ENCODE assay signal across 23 cellular contexts in the genomic region with DNA sequence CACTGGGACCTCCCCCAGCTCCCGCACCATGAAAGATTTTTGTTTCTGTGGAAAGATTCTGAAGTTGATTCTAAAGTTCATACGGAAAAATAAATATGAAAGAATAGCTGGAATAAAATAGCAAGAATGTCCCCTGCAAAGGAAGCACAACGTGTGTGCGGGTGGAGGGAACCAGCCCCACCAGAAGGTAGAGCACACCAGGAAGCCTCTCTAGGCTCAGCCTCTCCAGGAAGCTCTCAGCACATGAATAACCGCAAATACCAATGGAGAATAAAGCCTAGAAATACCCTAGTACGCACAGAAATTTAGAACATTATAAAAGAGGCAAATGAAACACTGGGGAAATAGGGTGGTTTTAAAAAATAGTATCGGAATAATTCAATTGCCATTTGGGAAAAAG. TPM values are rescaled to one million over a fixed set of nuclear protein-coding genes. Genes with fewer than 3 reads are reported as not detected.
DNase-seq lines count a peak whose midpoint lies in the region; ATAC-seq and TF ChIP-seq lines count a peak whose summit lies in the region.
"Had no signal": no experiment of that assay in that cellular context is flagged by ENCODE, and none has a peak within 500 bp of the region (broad histone marks: within the 10 kb centered on the region; RNA-seq: fewer than 3 reads in every experiment).

No MANE protein-coding gene starts in this region.

- no peaks in the 10 kb centered on the region for H3K23me2 ChIP-seq in H9 (ENCODE audit: insufficient read length, low read depth, low read length, poor library complexity, severe bottlenecking)

- no peak overlapping the region for H3T11ph ChIP-seq in H9 (ENCODE audit: low read length)

- H2BK20ac ChIP-seq in H9 (ENCODE audit: low read depth, low read length, poor library complexity, severe bottlenecking), result no peak overlapping the region

- H3K4me1 ChIP-seq in DND-41 (ENCODE audit: insufficient read depth, low read length), result peaks cover 20% of the 10 kb centered on the region
- no peaks in the 10 kb centered on the region; the same call in 1 of the 2 replicates for H3K4me1 ChIP-seq in H9 (ENCODE audit: insufficient read depth, low read length)
- H3K4me1 ChIP-seq in hepatocyte (ENCODE audit: insufficient read depth), result no peaks in the 10 kb centered on the region
- H3K4me1 ChIP-seq: BLaER1, Caco-2 had no signal

- H3K9me3 ChIP-seq in DND-41 (ENCODE audit: insufficient read depth, low read length, severe bottlenecking) (no peaks in the 10 kb centered on the region), H9 (ENCODE audit: control insufficient read depth, low read depth, low read length) (no peaks in the 10 kb centered on the region), hepatocyte (ENCODE audit: low read depth) (no peaks in the 10 kb centered on the region)
- H3K9me3 ChIP-seq: BLaER1, Caco-2, SJSA1 had no signal

- H2BK15ac ChIP-seq in H9 (ENCODE audit: low read depth, low read length), result no peak overlapping the region

- H4K20me1 ChIP-seq in DND-41 (ENCODE audit: insufficient read depth, low read length) (no peaks in the 10 kb centered on the region), H9 (ENCODE audit: control insufficient read depth, insufficient read depth, insufficient read length) (no peaks in the 10 kb centered on the region), hepatocyte (ENCODE audit: insufficient read depth, poor library complexity, severe bottlenecking) (no peaks in the 10 kb centered on the region)
- H4K20me1 ChIP-seq: BLaER1 had no signal

- H3K9ac ChIP-seq in DND-41 (ENCODE audit: low read depth, low read length), result no peak overlapping the region
- no peak overlapping the region for H3K9ac ChIP-seq in H9 (ENCODE audit: extremely low read depth, insufficient read length, low read length)
- H3K9ac ChIP-seq: BLaER1 had no signal

- no peak overlapping the region for H2BK12ac ChIP-seq in H9 (ENCODE audit: insufficient read length, low read depth, low read length)

- no peaks in the 10 kb centered on the region for H3K79me2 ChIP-seq in DND-41 (ENCODE audit: insufficient read depth, low read length)
- H3K79me2 ChIP-seq in H9 (ENCODE audit: insufficient read depth, low read length), result no peaks in the 10 kb centered on the region
- H3K79me2 ChIP-seq in hepatocyte, result no peaks in the 10 kb centered on the region

- POLR2A ChIA-PET in WTC11 (lab: Charles Lee), result interaction anchor here (0.8 kb wide), 1 partner anchor 478 kb away, joined by 3 read pairs; no protein-coding TSS in a partner anchor

- H3K36me3 Mint-ChIP-seq in H9 (ENCODE audit: insufficient read depth in 1 of 3, low read depth in 3 of 3) (peaks cover 0 to 9% (median 1%) of the 10 kb centered on the region in 3 experiments; a peak in 3 of 7 replicates), WTC11 (no peaks in the 10 kb centered on the region)

- H3K4me2 ChIP-seq in DND-41 (ENCODE audit: insufficient read depth, low read length) (0 out of 2 replicates have a peak overlapping the region, but pooled peaks have one; percentile 12), H9 (ENCODE audit: insufficient read depth, insufficient read length, low read length) (no peak overlapping the region), hepatocyte (no peak overlapping the region)
- H3K4me2 ChIP-seq: BLaER1 had no signal

- H3K27me3 ChIP-seq in DND-41 (ENCODE audit: insufficient read depth, low read length, poor library complexity), result no peaks in the 10 kb centered on the region
- H3K27me3 ChIP-seq in H9 (ENCODE audit: insufficient read depth, low read length), result no peaks in the 10 kb centered on the region
- H3K27me3 ChIP-seq in hepatocyte, result peaks cover 26% of the 10 kb centered on the region
- H3K27me3 ChIP-seq: BLaER1, SJSA1 had no signal

- H2AK5ac ChIP-seq in H9 (ENCODE audit: insufficient read length, low read length), result no peak overlapping the region

- H3K14ac ChIP-seq in H9 (ENCODE audit: insufficient read depth, low read length), result no peak overlapping the region

- H4K5ac ChIP-seq in H9 (ENCODE audit: insufficient read length, low read depth, low read length), result no peak overlapping the region

- no peaks in the 10 kb centered on the region for H3K36me3 ChIP-seq in DND-41 (ENCODE audit: insufficient read depth, low read length)
- H3K36me3 ChIP-seq in hepatocyte (replicated peaks; ENCODE audit: insufficient read depth, low read depth), result no peaks in the 10 kb centered on the region
- H3K36me3 ChIP-seq: BLaER1, SJSA1 had no signal

- ATAC-seq in DND-41 (ENCODE audit: insufficient read depth, low read depth) (peak; percentile 92), WTC11 (peak; percentile 86), HG03469 (IDR thresholded peaks at IDR 0.05; ENCODE audit: unreplicated experiment) (no peak)

- no peak overlapping the region for H2AFZ ChIP-seq in DND-41 (ENCODE audit: low read depth, low read length)
- no peak overlapping the region for H2AFZ ChIP-seq in H9 (ENCODE audit: low read length)
- H2AFZ ChIP-seq in hepatocyte, result no peak overlapping the region

- H3K27ac Mint-ChIP-seq in H9 (peak overlapping the region in 2 of 3 experiments; percentile 49 to 72; a peak in 3 of 7 replicates), WTC11 (0 out of 2 replicates have a peak overlapping the region, but pooled peaks have one; percentile 78)
- H3K27ac Mint-ChIP-seq: CD4-positive, alpha-beta T cell; IgD-negative memory B cell had no signal

- H3K27me3 Mint-ChIP-seq in H9 (ENCODE audit: low read depth) (peaks cover 5% of the 10 kb centered on the region; the same call in 1 of the 2 replicates), WTC11 (ENCODE audit: low read depth) (peaks cover 4% of the 10 kb centered on the region; the same call in 1 of the 2 replicates)
- H3K27me3 Mint-ChIP-seq: CD4-positive, alpha-beta T cell; IgD-negative memory B cell had no signal

- no peak overlapping the region for H3K56ac ChIP-seq in H9 (ENCODE audit: insufficient read length, low read depth, low read length)

- no peaks in the 10 kb centered on the region for H3K9me2 ChIP-seq in hepatocyte (replicated peaks; ENCODE audit: insufficient read depth)

- no peak overlapping the region for H3K18ac ChIP-seq in H9 (ENCODE audit: insufficient read length, low read depth, low read length)

- CTCF ChIA-PET in WTC11 (lab: Charles Lee), result interaction anchor here (1.0 kb wide), 1 partner anchor 9 kb away, joined by 3 read pairs; no protein-coding TSS in a partner anchor

- WGBS in H9 (ENCODE audit: extremely low coverage, insufficient read length, low lambda C conversion rate), result no CpG with 5 or more reads among the region's 7 CpGs
- WGBS in hepatocyte (ENCODE audit: low lambda C conversion rate, missing lambda C conversion rate), result 46% methylated on average over 7 of the region's 7 CpGs

- H2BK5ac ChIP-seq in H9 (ENCODE audit: insufficient read length, low read length), result no peak overlapping the region

- H4K91ac ChIP-seq in H9 (ENCODE audit: insufficient read length, low read depth, low read length), result no peak overlapping the region

- H3K4me3 ChIP-seq in DND-41 (ENCODE audit: low read depth in 1 of 2, low read length in 2 of 2) (no peak overlapping the region), hepatocyte (no peak overlapping the region)
- H3K4me3 ChIP-seq: BLaER1, SJSA1 had no signal

- DNase-seq in DND-41 (peak; percentile 27), H9 (no peak), WTC11 (ENCODE audit: low spot score) (no peak), iPS-NIHi7 (ENCODE audit: extremely low spot score) (peak; percentile 47), hepatocyte (ENCODE audit: low spot score) (no peak), nucleus accumbens (lab: John Stamatoyannopoulos, UW) (no peak)
- DNase-seq: ACHN; Caco-2; CD4-positive, alpha-beta T cell; GDM1; GOT3; NCI-H1417; NCI-H187; NCI-H446; NCI-H526; OCI-M1 had no signal

- H4K8ac ChIP-seq in H9 (replicated peaks; ENCODE audit: insufficient read length, low read depth, low read length), result no peak overlapping the region

- TF ChIP-seq CTCF in DND-41 (IDR thresholded peaks at IDR 0.05; ENCODE audit: borderline replicate concordance, extremely low read depth, low read length, poor library complexity, severe bottlenecking), result no peak
- TF ChIP-seq CTCF in H9 (conservative IDR thresholded peaks at IDR 0.05), result no peak
- TF ChIP-seq CTCF in WTC11 (IDR thresholded peaks at IDR 0.05), result no peak
- TF ChIP-seq CTCF in hepatocyte (IDR thresholded peaks at IDR 0.05; ENCODE audit: poor library complexity), result no peak

- no peaks in the 10 kb centered on the region for H3K79me1 ChIP-seq in H9 (ENCODE audit: insufficient read depth, low read depth, low read length, poor library complexity, severe bottlenecking)

- H3K4me3 Mint-ChIP-seq in H9, result peak overlapping the region; percentile 18 to 34; a peak in 3 of 5 replicates
- H3K4me3 Mint-ChIP-seq in WTC11, result peak overlapping the region; percentile 31; the same call in 1 of the 2 replicates
- H3K4me3 Mint-ChIP-seq: CD4-positive, alpha-beta T cell; IgD-negative memory B cell had no signal

- no peak overlapping the region for H2BK120ac ChIP-seq in H9 (ENCODE audit: low read depth, low read length, poor library complexity, severe bottlenecking)

- H3K4me1 Mint-ChIP-seq in H9 (peaks cover 26 to 29% of the 10 kb centered on the region in 2 experiments), WTC11 (peaks cover 28% of the 10 kb centered on the region)

- no peak overlapping the region for H3K23ac ChIP-seq in H9 (ENCODE audit: insufficient read length, low read depth, low read length)

- H3K27ac ChIP-seq in DND-41 (ENCODE audit: low read length) (no peak overlapping the region), H9 (ENCODE audit: insufficient read length, low read depth, low read length) (no peak overlapping the region), hepatocyte (no peak overlapping the region)
- H3K27ac ChIP-seq: BLaER1, HL-60, SJSA1 had no signal

- no peak overlapping the region for H3K4ac ChIP-seq in H9 (ENCODE audit: low read depth, low read length)

- H3K9me3 Mint-ChIP-seq in H9 (peaks cover 0 to 6% of the 10 kb centered on the region in 2 experiments; a peak in 2 of 5 replicates), WTC11 (peaks cover 13% of the 10 kb centered on the region)
- H3K9me3 Mint-ChIP-seq: CD4-positive, alpha-beta T cell; IgD-negative memory B cell had no signal

TF ChIP-seq in WTC11, 78 proteins besides CTCF, POLR2A, EP300 and RAD21:
- TF ChIP-seq ZNF232 (CRISPR knock-in tag; IDR thresholded peaks at IDR 0.05), result no peak
- peak; percentile 89 for TF ChIP-seq ZNF423 (CRISPR knock-in tag; IDR thresholded peaks at IDR 0.05)
- TF ChIP-seq ZNF396 (CRISPR knock-in tag; IDR thresholded peaks at IDR 0.05; ENCODE audit: borderline replicate concordance), result no peak

RNA-seq across cellular contexts. Expression of gene FAM170B, which starts 24.6 kb away (rescaled TPM):
- total RNA-seq in H9 (2021), result not detected in 2 replicates
- total RNA-seq in WTC11 (2021), result not detected in 3 replicates
- not detected in 2 replicates for total RNA-seq in hepatocyte
- not detected in 2 replicates for polyA plus RNA-seq in hepatocyte
- total RNA-seq: Caco-2; CD4-positive, alpha-beta T cell; HT-29; MCF 10A; SJSA1 had no signal
- polyA plus RNA-seq: IgD-negative memory B cell had no signal

RNA-seq across cellular contexts. Expression of gene TMEM273, which starts 29.8 kb away (rescaled TPM):
- not detected in 2 replicates for total RNA-seq in H9 (2021)
- 0.09 to 0.39 TPM (median 0.27 TPM) in 3 replicates for total RNA-seq in WTC11 (2021)
- total RNA-seq in hepatocyte, result 0.27 and 1.2 TPM in 2 replicates
- polyA plus RNA-seq in hepatocyte, result 1.9 TPM in 1 of 2 replicates, not detected in the other
- total RNA-seq: Caco-2, HT-29, MCF 10A, SJSA1 had no signal

RNA-seq across cellular contexts. Expression of gene VSTM4, which starts 43.1 kb away (rescaled TPM):
- total RNA-seq in H9 (2021) (0.35 and 0.44 TPM in 2 replicates), WTC11 (2021) (0.66 to 0.72 TPM (median 0.71 TPM) in 3 replicates), hepatocyte (6.5 and 10.2 TPM in 2 replicates)
- polyA plus RNA-seq in hepatocyte, result 8.5 and 9.0 TPM in 2 replicates
- total RNA-seq: Caco-2, HT-29, MCF 10A had no signal
- polyA plus RNA-seq: IgD-negative memory B cell had no signal

Comparison
In these comparisons a context has a peak if more than half of its experiments do, and no peak if none do; other contexts are left out.
1. DNase-seq: peak in DND-41 (single experiment) and iPS-NIHi7 (single experiment); none in H9 (single experiment), WTC11 (single experiment), hepatocyte (single experiment) and nucleus accumbens (0 of 56).